ENCODE assay signal across 8 cellular contexts in the genomic region with DNA sequence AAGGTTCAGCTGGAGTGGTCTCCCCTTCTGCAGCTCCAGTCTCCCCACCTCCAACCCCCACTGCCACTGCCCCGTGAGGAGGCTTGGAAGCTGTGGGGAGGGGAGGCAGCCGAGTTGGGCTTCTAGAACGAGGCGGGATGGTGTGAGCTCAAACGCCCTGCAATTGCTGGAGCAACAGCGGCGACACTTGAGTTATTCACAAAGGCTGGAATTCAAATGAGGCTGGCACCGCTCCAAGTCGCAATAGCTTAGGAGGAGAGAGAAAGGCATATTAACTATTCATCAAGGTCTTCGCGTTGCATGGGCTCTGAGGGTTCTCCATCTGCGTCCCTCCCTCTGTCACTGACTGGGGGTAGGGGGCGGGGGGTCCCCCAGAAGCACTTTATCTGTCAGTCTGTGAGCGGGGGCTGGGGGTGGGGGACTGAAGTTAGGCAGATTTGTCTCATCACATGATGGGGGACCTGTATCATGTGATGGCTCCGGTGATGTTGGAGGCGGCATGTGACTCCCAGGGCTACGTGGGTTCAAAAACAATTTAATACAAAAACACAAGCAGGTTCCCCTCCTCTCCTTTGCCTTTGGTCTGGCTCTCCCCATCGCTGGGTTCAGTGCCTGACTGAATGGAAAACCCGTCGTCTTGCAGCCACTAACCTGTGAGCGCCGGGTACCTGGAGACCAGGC.
DNase-seq lines count a peak whose midpoint lies in the region; ATAC-seq and TF ChIP-seq lines count a peak whose summit lies in the region.

No MANE protein-coding gene starts in this region.

- peak overlapping the region; percentile 73 for H3K4me3 ChIP-seq in HUES6 (ENCODE audit: low read depth, low read length)
- peak overlapping the region; percentile 62 for H3K4me3 ChIP-seq in WERI-Rb-1 (ENCODE audit: low read depth, low read length)

- H3K9me3 ChIP-seq in HUES6 (ENCODE audit: control insufficient read depth, insufficient read depth, low read depth, low read length) (no peaks in the 10 kb centered on the region), WERI-Rb-1 (ENCODE audit: severe bottlenecking) (no peaks in the 10 kb centered on the region)

- no peak for ATAC-seq in HG03108 (IDR thresholded peaks at IDR 0.05; ENCODE audit: unreplicated experiment)

- H3K27me3 ChIP-seq in HUES6 (ENCODE audit: control insufficient read depth, insufficient read depth, low read length) (peaks cover 37% of the 10 kb centered on the region), WERI-Rb-1 (ENCODE audit: insufficient read depth, low read depth, severe bottlenecking) (no peaks in the 10 kb centered on the region)

- H3K36me3 ChIP-seq in HUES6 (ENCODE audit: control insufficient read depth, insufficient read depth, low read length) (no peaks in the 10 kb centered on the region), WERI-Rb-1 (no peaks in the 10 kb centered on the region)

- H3K27ac ChIP-seq in HUES6 (ENCODE audit: low read depth, low read length) (no peak overlapping the region), WERI-Rb-1 (peak overlapping the region; percentile 85)

- DNase-seq in Ammon's horn (ENCODE audit: low spot score) (peak; percentile 84), WERI-Rb-1 (peak; percentile 78), globus pallidus (ENCODE audit: low spot score) (peak; percentile 71), occipital lobe (lab: John Stamatoyannopoulos, UW) (peak; percentile 78), SKM-1 treated with dmso at 0.1 percent for 144 hours (lab: John Stamatoyannopoulos, UW; ENCODE audit: unreplicated experiment) (no peak), AML-193 (lab: John Stamatoyannopoulos, UW) (no peak)

- TF ChIP-seq CTCF in WERI-Rb-1 (IDR thresholded peaks at IDR 0.05; ENCODE audit: low read depth, low read length) = no peak

- no peaks in the 10 kb centered on the region for H3K4me1 ChIP-seq in HUES6 (ENCODE audit: control insufficient read depth, insufficient read depth, low read length)

- H3K9ac ChIP-seq in HUES6 (ENCODE audit: low read length) = peak overlapping the region; percentile 29

Comparison
In these comparisons a context has a peak if more than half of its experiments do, and no peak if none do; other contexts are left out.
1. DNase-seq: peak in Ammon's horn (single experiment), WERI-Rb-1 (single experiment), globus pallidus (single experiment) and occipital lobe (single experiment); none in SKM-1 treated with dmso at 0.1 percent for 144 hours (single experiment) and AML-193 (0 of 2).